ENCODE assay signal across 8 cellular contexts in the genomic region with DNA sequence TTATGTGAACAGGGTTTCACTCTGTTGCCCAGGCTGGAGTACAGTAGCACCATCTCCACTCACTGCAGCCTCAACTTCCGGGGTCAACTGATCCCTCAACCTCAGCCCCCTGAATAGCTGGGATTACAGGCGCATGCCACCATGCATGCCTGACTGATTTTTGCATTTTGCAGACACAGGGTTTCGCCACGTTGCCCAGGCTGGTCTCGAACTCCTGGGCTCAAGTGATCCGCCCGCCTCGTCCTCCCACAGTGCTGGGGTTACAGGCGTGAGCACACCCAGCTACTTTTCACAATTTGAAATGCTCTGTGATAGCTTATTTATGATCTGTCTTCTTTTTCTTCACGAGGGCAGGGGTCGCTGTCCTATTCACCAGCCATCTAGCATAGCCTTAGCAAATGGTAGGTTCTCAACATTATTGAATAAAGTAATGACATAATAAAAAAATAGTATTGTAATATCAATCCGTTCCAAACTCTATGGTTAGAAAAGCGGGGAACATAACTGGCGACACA. TPM values are rescaled to one million over a fixed set of nuclear protein-coding genes. Genes with fewer than 3 reads are reported as not detected.
A peak's percentile ranks its signal among the peaks of the same experiment; 100 is the strongest.
DNase-seq lines count a peak whose midpoint lies in the region; ATAC-seq and TF ChIP-seq lines count a peak whose summit lies in the region.

No MANE protein-coding gene starts in this region.

- ATAC-seq in GM18867 (IDR thresholded peaks at IDR 0.05; ENCODE audit: unreplicated experiment) (no peak), HG02588 (IDR thresholded peaks at IDR 0.05; ENCODE audit: unreplicated experiment) (no peak)

- peaks cover 60% of the 10 kb centered on the region for H3K4me1 ChIP-seq in CD4-positive, alpha-beta memory T cell (ENCODE audit: insufficient read depth, low read length)

- no peaks in the 10 kb centered on the region for H3K9me3 Mint-ChIP-seq in CD4-positive, alpha-beta memory T cell
- H3K9me3 Mint-ChIP-seq in chondrocyte (ENCODE audit: low read depth) = no peaks in the 10 kb centered on the region

- H3K36me3 Mint-ChIP-seq in CD4-positive, alpha-beta memory T cell = peaks cover 18 to 39% of the 10 kb centered on the region in 2 donors
- peaks cover 10% of the 10 kb centered on the region for H3K36me3 Mint-ChIP-seq in chondrocyte (ENCODE audit: low read depth)

- no peaks in the 10 kb centered on the region for H3F3A ChIP-seq in neural cell (ENCODE audit: insufficient read depth, low read length, poor library complexity, severe bottlenecking)

- peak overlapping the region; percentile 89 to 98 (median 98) for H3K4me3 Mint-ChIP-seq in CD4-positive, alpha-beta memory T cell
- peak overlapping the region; percentile 99 for H3K4me3 Mint-ChIP-seq in chondrocyte (ENCODE audit: unreplicated experiment)

- peak overlapping the region; percentile 95 for H3K27ac ChIP-seq in CD4-positive, alpha-beta memory T cell (ENCODE audit: low read depth, low read length)
- no peak overlapping the region for H3K27ac ChIP-seq in neural cell (ENCODE audit: low read length)

- TF ChIP-seq CTCF in chondrocyte (IDR thresholded peaks at IDR 0.05) (no peak), neural cell (IDR thresholded peaks at IDR 0.05; ENCODE audit: poor library complexity, severe bottlenecking) (no peak)

- H3K79me2 ChIP-seq in neural cell (replicated peaks; ENCODE audit: insufficient read depth, low read length) = peaks cover 29% of the 10 kb centered on the region

- H3K9ac ChIP-seq in neural cell (ENCODE audit: low read length) = no peak overlapping the region

- H3K27ac Mint-ChIP-seq in CD4-positive, alpha-beta memory T cell = peak overlapping the region; percentile 88 to 99 (median 98)
- peak overlapping the region; percentile 98 for H3K27ac Mint-ChIP-seq in chondrocyte (ENCODE audit: unreplicated experiment)

- no peak for TF ChIP-seq RAD21 in neural cell (conservative IDR thresholded peaks at IDR 0.05)

- H4K20me1 ChIP-seq in neural cell (ENCODE audit: insufficient read depth) = no peaks in the 10 kb centered on the region

- no peak overlapping the region for H3K4me3 ChIP-seq in CD4-positive, alpha-beta memory T cell (ENCODE audit: low read length in 2 of 2)
- H3K4me3 ChIP-seq in Jurkat, Clone E6-1 (ENCODE audit: low read length) = peak overlapping the region; percentile 21; the same call in 1 of the 2 replicates
- peak overlapping the region; percentile 76 for H3K4me3 ChIP-seq in neural cell (ENCODE audit: low read length)

- no peaks in the 10 kb centered on the region for H3K9me2 ChIP-seq in neural cell (ENCODE audit: insufficient read depth, low read length)

- POLR2A ChIA-PET in CD4-positive, alpha-beta memory T cell (lab: Charles Lee; ENCODE audit: partially characterized antibody) = interaction anchor here (0.6 to 5.5 kb wide), 12 partner anchors 8 to 456 kb away, joined by 3 to 72 read pairs (median 4); a partner anchor contains a TSS

- peaks cover 9% of the 10 kb centered on the region for H3K36me3 ChIP-seq in CD4-positive, alpha-beta memory T cell (ENCODE audit: insufficient read depth, low read length)
- no peaks in the 10 kb centered on the region for H3K36me3 ChIP-seq in neural cell (ENCODE audit: insufficient read depth, low read length)

- H3K9me3 ChIP-seq in CD4-positive, alpha-beta memory T cell (ENCODE audit: control insufficient read depth in 1 of 2, low read length in 2 of 2) = no peaks in the 10 kb centered on the region
- H3K9me3 ChIP-seq in neural cell (ENCODE audit: low read length) = no peaks in the 10 kb centered on the region

- H3K4me1 Mint-ChIP-seq in CD4-positive, alpha-beta memory T cell = peaks cover 46 to 77% (median 61%) of the 10 kb centered on the region in 4 donors
- peaks cover 50% of the 10 kb centered on the region for H3K4me1 Mint-ChIP-seq in chondrocyte (ENCODE audit: low read depth)

- no peak for TF ChIP-seq EP300 in neural cell (conservative IDR thresholded peaks at IDR 0.05; ENCODE audit: poor library complexity, severe bottlenecking)

- intact Hi-C loops in CD4-positive, alpha-beta memory T cell (cut with micrococcal nuclease) = loop anchor here (1.0 to 5.0 kb wide), 4 partner anchors 24 to 250 kb away; a partner anchor contains a TSS

- DNase-seq in CD4-positive, alpha-beta memory T cell = no peak
- no peak for DNase-seq in Jurkat, Clone E6-1 (ENCODE audit: low read depth, low spot score)
- DNase-seq in chondrocyte (ENCODE audit: low spot score) (no peak), activated gamma-delta T cell treated with Interleukin-2 at 50 U/mL for 16 hours (no peak), NCI-H82 (lab: John Stamatoyannopoulos, UW) (no peak)

- no peak overlapping the region for H3K4me2 ChIP-seq in neural cell (ENCODE audit: low read length)

- no peak overlapping the region for H2AFZ ChIP-seq in neural cell (ENCODE audit: low read depth, low read length)

- no peaks in the 10 kb centered on the region for H3K27me3 ChIP-seq in CD4-positive, alpha-beta memory T cell (ENCODE audit: insufficient read depth, low read length)
- no peaks in the 10 kb centered on the region for H3K27me3 ChIP-seq in neural cell (ENCODE audit: insufficient read depth, low read depth, low read length)

- CTCF ChIA-PET in CD4-positive, alpha-beta memory T cell (lab: Charles Lee; ENCODE audit: partially characterized antibody) = interaction anchor here (0.9 to 5.6 kb wide), 9 partner anchors 9 to 435 kb away, joined by 3 to 96 read pairs (median 4); no protein-coding TSS in a partner anchor

- H3K27me3 Mint-ChIP-seq in CD4-positive, alpha-beta memory T cell = no peaks in the 10 kb centered on the region
- no peaks in the 10 kb centered on the region for H3K27me3 Mint-ChIP-seq in chondrocyte (ENCODE audit: low read depth)

TF ChIP-seq in neural cell, 6 proteins besides CTCF, POLR2A, EP300 and RAD21:
- TF ChIP-seq POLR2AphosphoS5 (IDR thresholded peaks at IDR 0.05) = no peak

RNA-seq across cellular contexts. Expression of a gene that starts 0.5 kb away (rescaled TPM):
- 10 to 100 TPM; 66.5 to 66.6 TPM for total RNA-seq in CD4-positive, alpha-beta memory T cell
- polyA plus RNA-seq in CD4-positive, alpha-beta memory T cell = 10 to 100 TPM; 71.2 to 74.9 TPM
- 71.5 TPM for polyA plus RNA-seq in Jurkat, Clone E6-1 (2012; ENCODE audit: insufficient read depth, insufficient read length)
- total RNA-seq in chondrocyte = 33.6 to 44.0 TPM (median 39.3 TPM) in 3 replicates
- polyA plus RNA-seq in neural cell = 89.0 and 97.6 TPM in 2 replicates
- polyA minus RNA-seq in neural cell = 71.3 and 80.2 TPM in 2 replicates

RNA-seq across cellular contexts. Expression of a gene that starts 27.2 kb away (rescaled TPM):
- total RNA-seq in CD4-positive, alpha-beta memory T cell = 1 to 10 TPM; 2.7 to 4.3 TPM
- 1 to 10 TPM in 1 of 2 donors, under 1 TPM in 1; 0.38 to 1.1 TPM for polyA plus RNA-seq in CD4-positive, alpha-beta memory T cell
- 5.0 TPM for polyA plus RNA-seq in Jurkat, Clone E6-1 (2012; ENCODE audit: insufficient read depth, insufficient read length)
- total RNA-seq in chondrocyte = 4.2 to 8.1 TPM (median 7.1 TPM) in 3 replicates
- polyA plus RNA-seq in neural cell = 0.38 and 1.1 TPM in 2 replicates
- 0.58 and 0.73 TPM in 2 replicates for polyA minus RNA-seq in neural cell

Comparison
In these comparisons a context has a peak if more than half of its experiments do, and no peak if none do; other contexts are left out.
1. H3K4me3 ChIP-seq: peak in Jurkat, Clone E6-1 (single experiment) and neural cell (single experiment); none in CD4-positive, alpha-beta memory T cell (0 of 2).